ENCODE assay signal across 1 cellular context in the genomic region with DNA sequence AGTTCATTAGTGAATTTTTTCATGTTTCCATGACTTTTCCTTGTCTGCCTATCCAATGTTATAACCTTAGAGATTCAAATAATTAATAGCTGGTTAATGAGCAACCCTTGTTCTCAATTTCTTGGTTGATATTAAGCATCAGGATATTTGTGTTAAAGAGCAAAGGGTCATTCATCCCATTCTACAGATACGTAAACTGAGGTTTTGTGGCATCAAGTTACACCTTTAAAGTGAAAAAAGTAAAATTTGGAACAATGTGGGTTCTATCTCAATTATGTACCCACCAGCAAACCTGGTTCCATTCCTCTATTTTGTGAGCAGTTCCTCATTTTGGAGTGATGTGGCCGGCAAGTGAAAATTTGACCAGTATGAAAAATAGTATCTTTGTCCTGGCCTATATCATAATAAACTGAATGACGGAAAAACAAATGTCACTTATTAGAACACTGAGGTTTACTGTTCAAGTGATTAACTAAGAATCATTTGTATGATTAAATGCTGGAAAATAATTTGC.
TF ChIP-seq lines count a peak whose summit lies in the region.

No MANE protein-coding gene starts in this region.

TF ChIP-seq in GM12878, 131 proteins besides CTCF, POLR2A, EP300 and RAD21 (continued from another document):
- TF ChIP-seq, protein P1, sequence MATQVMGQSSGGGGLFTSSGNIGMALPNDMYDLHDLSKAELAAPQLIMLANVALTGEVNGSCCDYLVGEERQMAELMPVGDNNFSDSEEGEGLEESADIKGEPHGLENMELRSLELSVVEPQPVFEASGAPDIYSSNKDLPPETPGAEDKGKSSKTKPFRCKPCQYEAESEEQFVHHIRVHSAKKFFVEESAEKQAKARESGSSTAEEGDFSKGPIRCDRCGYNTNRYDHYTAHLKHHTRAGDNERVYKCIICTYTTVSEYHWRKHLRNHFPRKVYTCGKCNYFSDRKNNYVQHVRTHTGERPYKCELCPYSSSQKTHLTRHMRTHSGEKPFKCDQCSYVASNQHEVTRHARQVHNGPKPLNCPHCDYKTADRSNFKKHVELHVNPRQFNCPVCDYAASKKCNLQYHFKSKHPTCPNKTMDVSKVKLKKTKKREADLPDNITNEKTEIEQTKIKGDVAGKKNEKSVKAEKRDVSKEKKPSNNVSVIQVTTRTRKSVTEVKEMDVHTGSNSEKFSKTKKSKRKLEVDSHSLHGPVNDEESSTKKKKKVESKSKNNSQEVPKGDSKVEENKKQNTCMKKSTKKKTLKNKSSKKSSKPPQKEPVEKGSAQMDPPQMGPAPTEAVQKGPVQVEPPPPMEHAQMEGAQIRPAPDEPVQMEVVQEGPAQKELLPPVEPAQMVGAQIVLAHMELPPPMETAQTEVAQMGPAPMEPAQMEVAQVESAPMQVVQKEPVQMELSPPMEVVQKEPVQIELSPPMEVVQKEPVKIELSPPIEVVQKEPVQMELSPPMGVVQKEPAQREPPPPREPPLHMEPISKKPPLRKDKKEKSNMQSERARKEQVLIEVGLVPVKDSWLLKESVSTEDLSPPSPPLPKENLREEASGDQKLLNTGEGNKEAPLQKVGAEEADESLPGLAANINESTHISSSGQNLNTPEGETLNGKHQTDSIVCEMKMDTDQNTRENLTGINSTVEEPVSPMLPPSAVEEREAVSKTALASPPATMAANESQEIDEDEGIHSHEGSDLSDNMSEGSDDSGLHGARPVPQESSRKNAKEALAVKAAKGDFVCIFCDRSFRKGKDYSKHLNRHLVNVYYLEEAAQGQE (IDR thresholded peaks at IDR 0.05; ENCODE audit: low read depth, low read length) = no peak
- peak; percentile 7; the same call in 1 of the 2 replicates for TF ChIP-seq SPI1 (IDR thresholded peaks at IDR 0.05; ENCODE audit: borderline replicate concordance, insufficient read depth, low read depth, low read length)
- no peak for TF ChIP-seq FOXM1 (IDR thresholded peaks at IDR 0.05; ENCODE audit: low read depth, low read length)
- TF ChIP-seq STAT1 (conservative IDR thresholded peaks at IDR 0.05) = no peak
- no peak for TF ChIP-seq CHD2 (IDR thresholded peaks at IDR 0.05; ENCODE audit: borderline replicate concordance, low read depth, low read length)
TF ChIP-seq in GM12878: peak in this region for 1.
